ENCODE assay signal across 34 cellular contexts in genomic region chr15:86355798-86356197, GRCh38.
DNase-seq lines count a peak whose midpoint lies in the region; ATAC-seq, FAIRE-seq and TF ChIP-seq lines count a peak whose summit lies in the region.
"Had no signal": no experiment of that assay in that cellular context is flagged by ENCODE, and none has a peak within 500 bp of the region (broad histone marks: within the 10 kb centered on the region; RNA-seq: fewer than 3 reads in every experiment).

No MANE protein-coding gene starts in this region.

- H3K27ac ChIP-seq in liver (ENCODE audit: low read depth in 1 of 2, low read length in 2 of 2), result no peak overlapping the region
- no peak overlapping the region for H3K27ac ChIP-seq in HepG2 (ENCODE audit: extremely low read length, insufficient read depth, low read length)
- no peak overlapping the region for H3K27ac ChIP-seq in endodermal cell (ENCODE audit: low read depth, low read length)
- H3K27ac ChIP-seq in mesendoderm (ENCODE audit: low read depth, low read length), result no peak overlapping the region
- H3K27ac ChIP-seq: colonic mucosa, ovary, PC-9 had no signal

- no peak overlapping the region for H2BK15ac ChIP-seq in mesendoderm (replicated peaks; ENCODE audit: low read depth)

- WGBS in liver, result 30% methylated on average over 1 of the region's 1 CpG
- 4% methylated on average over 1 of the region's 1 CpG for WGBS in HepG2 (ENCODE audit: low lambda C conversion rate)
- 65 to 100% methylated on average over 1 of the region's 1 CpG for WGBS in endodermal cell (ENCODE audit: insufficient coverage in 1 of 2, insufficient read length in 1 of 2), 2 experiments
- WGBS in mesendoderm (ENCODE audit: extremely low coverage, insufficient coverage, low lambda C conversion rate), result no CpG with 5 or more reads among the region's 1 CpG

- H4K20me1 ChIP-seq in HepG2 (ENCODE audit: insufficient read depth, low read length), result no peaks in the 10 kb centered on the region

- no peak overlapping the region for H2AFZ ChIP-seq in HepG2 (ENCODE audit: low read length)
- H2AFZ ChIP-seq: PC-9 had no signal

- H3K79me2 ChIP-seq in HepG2 (ENCODE audit: insufficient read depth, low read length) (no peaks in the 10 kb centered on the region), mesendoderm (ENCODE audit: control insufficient read depth, insufficient read depth, low read length) (no peaks in the 10 kb centered on the region)

- H3K4me2 ChIP-seq in HepG2 (ENCODE audit: low read depth, low read length) (no peak overlapping the region), mesendoderm (ENCODE audit: low read length) (no peak overlapping the region)
- H3K4me2 ChIP-seq: PC-9 had no signal

- TF ChIP-seq CTCF in liver (IDR thresholded peaks at IDR 0.05; ENCODE audit: low read depth, low read length, missing input control) (no peak), HepG2 (CRISPR knock-in tag; IDR thresholded peaks at IDR 0.05) (no peak), endodermal cell (conservative IDR thresholded peaks at IDR 0.05) (no peak)

- H3K9me3 ChIP-seq in liver (ENCODE audit: control insufficient read depth in 4 of 4, low read length in 3 of 4), result peaks cover 0 to 3% (median 0%) of the 10 kb centered on the region in 4 donors
- H3K9me3 ChIP-seq in HepG2 (ENCODE audit: low read length), result peaks cover 69% of the 10 kb centered on the region
- no peaks in the 10 kb centered on the region for H3K9me3 ChIP-seq in endodermal cell (ENCODE audit: control insufficient read depth, low read length)
- no peaks in the 10 kb centered on the region for H3K9me3 ChIP-seq in MG63
- H3K9me3 ChIP-seq: colonic mucosa, mucosa of descending colon, ovary had no signal

- intact Hi-C loops in HepG2 (cut with micrococcal nuclease; ENCODE audit: unreplicated experiment), result no loop called here

- no peak overlapping the region for H3K4me3 ChIP-seq in liver (ENCODE audit: low read depth in 1 of 3, low read length in 3 of 3)
- H3K4me3 ChIP-seq in HepG2 (replicated peaks in 1 of 3; ENCODE audit: insufficient read depth in 1 of 3, low read depth in 2 of 3, low read length in 3 of 3), result no peak overlapping the region
- H3K4me3 ChIP-seq in endodermal cell (ENCODE audit: low read length), result no peak overlapping the region
- no peak overlapping the region for H3K4me3 ChIP-seq in mesendoderm (ENCODE audit: low read length)
- no peak overlapping the region for H3K4me3 ChIP-seq in MG63
- H3K4me3 ChIP-seq: colonic mucosa, lung, mucosa of descending colon, ovary, PC-9 had no signal

- H3K4me1 ChIP-seq in liver (ENCODE audit: control insufficient read depth in 4 of 4, insufficient read depth in 4 of 4, low read length in 3 of 4) (no peaks in the 10 kb centered on the region), HepG2 (ENCODE audit: insufficient read depth, low read length) (no peaks in the 10 kb centered on the region), endodermal cell (ENCODE audit: control insufficient read depth, insufficient read depth, low read length) (no peaks in the 10 kb centered on the region), mesendoderm (ENCODE audit: control insufficient read depth, low read depth, low read length) (no peaks in the 10 kb centered on the region)
- H3K4me1 ChIP-seq: colonic mucosa had no signal

- H3K36me3 ChIP-seq in liver (ENCODE audit: control insufficient read depth in 4 of 4, insufficient read depth in 3 of 4, low read depth in 1 of 4, low read length in 3 of 4) (no peaks in the 10 kb centered on the region), HepG2 (replicated peaks in 1 of 2; ENCODE audit: control insufficient read depth in 1 of 2, insufficient read depth in 2 of 2, low read length in 2 of 2) (no peaks in the 10 kb centered on the region), endodermal cell (ENCODE audit: control insufficient read depth, insufficient read depth, low read length) (no peaks in the 10 kb centered on the region), mesendoderm (ENCODE audit: control insufficient read depth, insufficient read depth, low read length) (no peaks in the 10 kb centered on the region), MG63 (no peaks in the 10 kb centered on the region)
- H3K36me3 ChIP-seq: colonic mucosa, ovary had no signal

- H3K79me1 ChIP-seq in mesendoderm (ENCODE audit: low read length), result no peaks in the 10 kb centered on the region

- no peak overlapping the region for H3K56ac ChIP-seq in mesendoderm (ENCODE audit: low read length)

- no peak overlapping the region for H3K18ac ChIP-seq in mesendoderm (ENCODE audit: low read length)

- FAIRE-seq in HepG2 (lab: Jason Lieb, UNC), result no peak
- FAIRE-seq: D721Med, HTR-8/SVneo had no signal

- H4K5ac ChIP-seq in mesendoderm (ENCODE audit: low read length), result no peak overlapping the region

- no peak overlapping the region for H2BK5ac ChIP-seq in mesendoderm (ENCODE audit: low read length)

- H3K4me1 Mint-ChIP-seq in endodermal cell, result no peaks in the 10 kb centered on the region
- H3K4me1 Mint-ChIP-seq: activated CD4-positive, alpha-beta T cell treated with anti-CD3 and anti-CD28 coated beads for 36 hours; activated naive CD4-positive, alpha-beta T cell treated with anti-CD3 and anti-CD28 coated beads, Interleukin-2, amount 50 U/mL, for 24 hours; CD4-positive, CD25-positive, alpha-beta regulatory T cell; stimulated activated naive B cell treated with anti-CD40 and anti-IgM and Interleukin-4, amounts not matched to agents 10 μg/mL and 1 μg/mL and 100 μg/mL, for 72 hours had no signal

- no peak overlapping the region for H3K9ac ChIP-seq in liver (ENCODE audit: low read depth in 1 of 2, low read length in 2 of 2)
- H3K9ac ChIP-seq in HepG2 (ENCODE audit: insufficient read depth, low read depth, low read length), result no peak overlapping the region
- no peak overlapping the region for H3K9ac ChIP-seq in endodermal cell (ENCODE audit: extremely low read depth, low read length, poor library complexity, severe bottlenecking)
- H3K9ac ChIP-seq in mesendoderm (ENCODE audit: low read length), result no peak overlapping the region

- POLR2A ChIA-PET in HepG2 (lab: Yijun Ruan, JAX), result no interaction called here

- no peak for TF ChIP-seq POLR2A in HepG2 (IDR thresholded peaks at IDR 0.05; ENCODE audit: insufficient read depth in 1 of 2, low read depth in 2 of 2, low read length in 2 of 2)

- H2AK5ac ChIP-seq in mesendoderm (ENCODE audit: low read length), result no peak overlapping the region

- in situ Hi-C loops in HepG2 (cut with HindIII; ENCODE audit: extremely low pct_ligation_motif_present, low pct_unique_long_range_greater_than_20kb), result no loop called here

- H3K36me3 Mint-ChIP-seq in endodermal cell (ENCODE audit: low read depth), result no peaks in the 10 kb centered on the region
- H3K36me3 Mint-ChIP-seq: activated naive CD4-positive, alpha-beta T cell treated with anti-CD3 and anti-CD28 coated beads, Interleukin-2, amount 50 U/mL, for 24 hours; CD4-positive, CD25-positive, alpha-beta regulatory T cell; natural killer cell treated with Interleukin-12 subunit alpha and Interleukin-12 subunit beta and Interleukin-15 and Interleukin-18, amount 100 ng/mL, for 72 hours; stimulated activated naive B cell treated with anti-CD40 and anti-IgM and Interleukin-4, amounts not matched to agents 10 μg/mL and 1 μg/mL and 100 μg/mL, for 72 hours; type B pancreatic cell had no signal

- H3K4ac ChIP-seq in mesendoderm (ENCODE audit: low read depth, low read length), result no peak overlapping the region

- no peaks in the 10 kb centered on the region for H3K27me3 ChIP-seq in liver (ENCODE audit: control insufficient read depth in 4 of 4, insufficient read depth in 4 of 4, low read length in 3 of 4)
- no peaks in the 10 kb centered on the region for H3K27me3 ChIP-seq in HepG2 (ENCODE audit: control insufficient read depth in 1 of 2, insufficient read depth in 2 of 2, low read length in 2 of 2)
- peaks cover 12% of the 10 kb centered on the region for H3K27me3 ChIP-seq in endodermal cell (ENCODE audit: control insufficient read depth, insufficient read depth, low read length, poor library complexity, severe bottlenecking)
- no peaks in the 10 kb centered on the region for H3K27me3 ChIP-seq in mesendoderm (ENCODE audit: insufficient read depth, low read length, poor library complexity)
- no peaks in the 10 kb centered on the region for H3K27me3 ChIP-seq in MG63
- H3K27me3 ChIP-seq: colonic mucosa, ovary had no signal

- TF ChIP-seq RAD21 in liver (IDR thresholded peaks at IDR 0.05) (no peak), HepG2 (CRISPR knock-in tag; IDR thresholded peaks at IDR 0.05) (no peak)

- TF ChIP-seq EP300 in HepG2 (IDR thresholded peaks at IDR 0.05; ENCODE audit: low read depth in 2 of 2, low read length in 2 of 2) (no peak), HepG2 (CRISPR knock-in tag; IDR thresholded peaks at IDR 0.05; ENCODE audit: borderline replicate concordance) (no peak)

- CTCF ChIA-PET in HepG2 (lab: Yijun Ruan, JAX; ENCODE audit: low intra/inter-chr PET ratio, low total read pairs), result no interaction called here

- H3K4me3 Mint-ChIP-seq in endodermal cell, result no peak overlapping the region
- H3K4me3 Mint-ChIP-seq: activated CD4-positive, alpha-beta T cell treated with anti-CD3 and anti-CD28 coated beads for 36 hours; activated CD8-positive, alpha-beta T cell treated with anti-CD3 and anti-CD28 coated beads for 36 hours; activated naive CD4-positive, alpha-beta T cell treated with anti-CD3 and anti-CD28 coated beads, Interleukin-2, amount 50 U/mL, for 24 hours; CD4-positive, CD25-positive, alpha-beta regulatory T cell; natural killer cell treated with Interleukin-12 subunit alpha and Interleukin-12 subunit beta and Interleukin-15 and Interleukin-18, amount 100 ng/mL, for 72 hours; stimulated activated naive B cell treated with anti-CD40 and anti-IgM and Interleukin-4, amounts not matched to agents 10 μg/mL and 1 μg/mL and 100 μg/mL, for 72 hours; type B pancreatic cell had no signal

- no peak overlapping the region for H3K23ac ChIP-seq in mesendoderm (ENCODE audit: low read length)

- no peak overlapping the region for H2BK120ac ChIP-seq in mesendoderm (ENCODE audit: low read depth, low read length)

- peaks cover 2% of the 10 kb centered on the region for H3K27me3 Mint-ChIP-seq in endodermal cell (ENCODE audit: insufficient read depth)
- H3K27me3 Mint-ChIP-seq: activated CD4-positive, alpha-beta T cell treated with anti-CD3 and anti-CD28 coated beads for 36 hours; activated CD8-positive, alpha-beta T cell treated with anti-CD3 and anti-CD28 coated beads for 36 hours; stimulated activated naive B cell treated with anti-CD40 and anti-IgM and Interleukin-4, amounts not matched to agents 10 μg/mL and 1 μg/mL and 100 μg/mL, for 72 hours had no signal

- DNase-seq in HepG2 (ENCODE audit: low spot score) (no peak), endodermal cell (peak; percentile 61), mesendoderm (peak; percentile 33), DMS 273 (lab: John Stamatoyannopoulos, UW; ENCODE audit: unreplicated experiment) (no peak), NCI-H1105 (lab: John Stamatoyannopoulos, UW) (no peak), MG63 (no peak), hypothalamus (lab: John Stamatoyannopoulos, UW) (no peak)
- DNase-seq: activated CD4-positive, alpha-beta T cell treated with anti-CD3 and anti-CD28 coated beads for 36 hours; activated CD8-positive, alpha-beta T cell treated with anti-CD3 and anti-CD28 coated beads for 36 hours; AML-193; amygdala; CD4-positive, CD25-positive, alpha-beta regulatory T cell; colonic mucosa; effector CD4-positive, alpha-beta T cell; KBM-7; kidney glomerular epithelial cell; mucosa of descending colon; NCI-H1417 treated with DMSO at 0.1 percent for 48 hours; NCI-H2081 treated with DMSO at 0.1 percent for 48 hours; NCI-H2227 treated with DMSO at 0.1 percent for 48 hours; NCI-H526 treated with DMSO at 0.1 percent for 48 hours; ovary; PC-9; stimulated activated naive B cell treated with anti-CD40 and anti-IgM and Interleukin-4, amounts not matched to agents 10 μg/mL and 1 μg/mL and 100 μg/mL, for 72 hours; substantia nigra; T-helper 9 cell had no signal

- H3K27ac Mint-ChIP-seq in endodermal cell, result no peak overlapping the region
- H3K27ac Mint-ChIP-seq: activated CD4-positive, alpha-beta T cell treated with anti-CD3 and anti-CD28 coated beads for 36 hours; activated CD8-positive, alpha-beta T cell treated with anti-CD3 and anti-CD28 coated beads for 36 hours; activated naive CD4-positive, alpha-beta T cell treated with anti-CD3 and anti-CD28 coated beads, Interleukin-2, amount 50 U/mL, for 24 hours; activated T-helper 2 cell treated with anti-CD3 and anti-CD28 coated beads, Interferon-gamma antibody, Interleukin-2, Interleukin-4, amounts not matched to agents 10 μg/mL and 5 μg/mL and 100 μg/mL, durations not matched to agents 14 hours and 24 hours and 36 hours; CD4-positive, CD25-positive, alpha-beta regulatory T cell; natural killer cell treated with Interleukin-12 subunit alpha and Interleukin-12 subunit beta and Interleukin-15 and Interleukin-18, amount 100 ng/mL, for 72 hours; stimulated activated naive B cell treated with anti-CD40 and anti-IgM and Interleukin-4, amounts not matched to agents 10 μg/mL and 1 μg/mL and 100 μg/mL, for 72 hours; type B pancreatic cell had no signal

- no peak overlapping the region for H4K8ac ChIP-seq in mesendoderm (ENCODE audit: low read depth, low read length)

- no peaks in the 10 kb centered on the region for H3K9me3 Mint-ChIP-seq in endodermal cell
- H3K9me3 Mint-ChIP-seq: activated CD8-positive, alpha-beta T cell treated with anti-CD3 and anti-CD28 coated beads for 36 hours; activated T-helper 2 cell treated with anti-CD3 and anti-CD28 coated beads, Interferon-gamma antibody, Interleukin-2, Interleukin-4, amounts not matched to agents 10 μg/mL and 5 μg/mL and 100 μg/mL, durations not matched to agents 14 hours and 24 hours and 36 hours; type B pancreatic cell had no signal

- BruUV-seq in HepG2 (replicated peaks; lab: Mats Ljungman, UMichigan), result no TSS peak

- ATAC-seq in HepG2, result no peak
- ATAC-seq: activated CD4-positive, alpha-beta T cell treated with anti-CD3 and anti-CD28 coated beads for 36 hours; activated CD8-positive, alpha-beta T cell treated with anti-CD3 and anti-CD28 coated beads for 36 hours; mucosa of descending colon; natural killer cell treated with Interleukin-12 subunit alpha and Interleukin-12 subunit beta and Interleukin-15 and Interleukin-18, amount 100 ng/mL, for 72 hours; stimulated activated naive B cell treated with anti-CD40 and anti-IgM and Interleukin-4, amounts not matched to agents 10 μg/mL and 1 μg/mL and 100 μg/mL, for 72 hours had no signal

Comparison
In these comparisons a context has a peak if more than half of its experiments do, and no peak if none do; other contexts are left out.
1. DNase-seq: peak in endodermal cell (single experiment) and mesendoderm (single experiment); none in HepG2 (single experiment), DMS 273 (single experiment), NCI-H1105 (single experiment), MG63 (single experiment) and hypothalamus (0 of 51).